ENCODE assay signal across 27 cellular contexts in genomic region chr16:7350801-7351200, GRCh38. TPM values are rescaled to one million over a fixed set of nuclear protein-coding genes. Genes with fewer than 3 reads are reported as not detected.
"Had no signal": no experiment of that assay in that cellular context is flagged by ENCODE, and none has a peak within 500 bp of the region (broad histone marks: within the 10 kb centered on the region; RNA-seq: fewer than 3 reads in every experiment).

No MANE protein-coding gene starts in this region.

- H3K4me1 Mint-ChIP-seq: activated CD4-positive, alpha-beta T cell treated with anti-CD3 and anti-CD28 coated beads for 36 hours; activated naive CD4-positive, alpha-beta T cell treated with anti-CD3 and anti-CD28 coated beads, Interleukin-2, amount 10 ng/mL, durations not matched to agents 7 days and 5 days; activated naive CD8-positive, alpha-beta T cell treated with anti-CD3 and anti-CD28 coated beads for 36 hours had no signal

- H3K27me3 ChIP-seq: adrenal gland had no signal

- H3K27ac Mint-ChIP-seq: activated CD4-positive, alpha-beta T cell treated with anti-CD3 and anti-CD28 coated beads for 36 hours; activated CD8-positive, alpha-beta T cell treated with anti-CD3 and anti-CD28 coated beads for 36 hours; activated naive CD4-positive, alpha-beta T cell treated with anti-CD3 and anti-CD28 coated beads, Interleukin-2, amount 10 ng/mL, durations not matched to agents 7 days and 5 days; activated naive CD8-positive, alpha-beta T cell treated with anti-CD3 and anti-CD28 coated beads for 36 hours; activated T-cell treated with anti-CD3 and anti-CD28 coated beads, Interleukin-2, amount 50 U/mL, for 72 hours; activated T-helper 2 cell treated with anti-CD3 and anti-CD28 coated beads, Interferon-gamma antibody, Interleukin-2, Interleukin-4, amounts not matched to agents 10 μg/mL and 5 μg/mL and 100 μg/mL, durations not matched to agents 14 hours and 24 hours and 36 hours had no signal

- H3K4me3 Mint-ChIP-seq: activated CD4-positive, alpha-beta T cell treated with anti-CD3 and anti-CD28 coated beads for 36 hours; activated CD8-positive, alpha-beta T cell treated with anti-CD3 and anti-CD28 coated beads for 36 hours; activated naive CD4-positive, alpha-beta T cell treated with anti-CD3 and anti-CD28 coated beads, Interleukin-2, amount 10 ng/mL, durations not matched to agents 7 days and 5 days; activated naive CD8-positive, alpha-beta T cell treated with anti-CD3 and anti-CD28 coated beads for 36 hours; activated T-cell treated with anti-CD3 and anti-CD28 coated beads, Interleukin-2, amount 50 U/mL, for 72 hours had no signal

- H3K9ac ChIP-seq: SK-N-SH had no signal

- H3K27ac ChIP-seq: adrenal gland, WERI-Rb-1 had no signal

- H3K27me3 Mint-ChIP-seq: activated CD4-positive, alpha-beta T cell treated with anti-CD3 and anti-CD28 coated beads for 36 hours; activated CD8-positive, alpha-beta T cell treated with anti-CD3 and anti-CD28 coated beads for 36 hours; activated naive CD4-positive, alpha-beta T cell treated with anti-CD3 and anti-CD28 coated beads, Interleukin-2, amount 10 ng/mL, durations not matched to agents 7 days and 5 days; activated naive CD8-positive, alpha-beta T cell treated with anti-CD3 and anti-CD28 coated beads for 36 hours had no signal

- H3K36me3 ChIP-seq: adrenal gland, WERI-Rb-1 had no signal

- H3K36me3 Mint-ChIP-seq: activated naive CD4-positive, alpha-beta T cell treated with anti-CD3 and anti-CD28 coated beads, Interleukin-2, amount 10 ng/mL, durations not matched to agents 7 days and 5 days; activated naive CD8-positive, alpha-beta T cell treated with anti-CD3 and anti-CD28 coated beads for 36 hours had no signal

- H3K9me3 ChIP-seq: adrenal gland, SK-N-SH had no signal

- H3K4me1 ChIP-seq: adrenal gland had no signal

- H3K4me3 ChIP-seq: adrenal gland, K562 had no signal

- DNase-seq: activated CD4-positive, alpha-beta T cell treated with anti-CD3 and anti-CD28 coated beads for 36 hours; activated CD4-positive, alpha-beta T cell treated with anti-CD3 and anti-CD28 coated beads, Interleukin-2, amount 50 U/mL, for 1 hour; activated CD8-positive, alpha-beta memory T cell treated with anti-CD3 and anti-CD28 coated beads, Interleukin-2, amount 50 U/mL, for 4 hours; activated CD8-positive, alpha-beta T cell treated with anti-CD3 and anti-CD28 coated beads for 36 hours; activated gamma-delta T cell treated with Interleukin-2 at 50 U/mL for 16 hours; activated naive CD4-positive, alpha-beta T cell treated with anti-CD3 and anti-CD28 coated beads, Interleukin-2, amount 10 ng/mL, durations not matched to agents 7 days and 5 days; activated naive CD8-positive, alpha-beta T cell treated with anti-CD3 and anti-CD28 coated beads for 36 hours; activated T-cell treated with anti-CD3 and anti-CD28 coated beads, Interleukin-2, amount 50 U/mL, for 72 hours; adrenal gland; anterior cingulate cortex; Karpas-422; NCI-H1436 treated with DMSO at 0.1 percent for 48 hours; NCI-H1930; NCI-H2107; NCI-H226; NCI-H526; NCI-H774; NK-92 treated with Interleukin-12 subunit alpha and Interleukin-12 subunit beta, amount 100 ng/mL, for 24 hours; OCI-M1; RPMI8226; SK-N-SH; T-helper 1 cell; WERI-Rb-1 had no signal

RNA-seq across cellular contexts. Expression of gene RBFOX1, which starts 18.2 kb away (rescaled TPM):
- total RNA-seq: activated CD4-positive, alpha-beta T cell treated with anti-CD3 and anti-CD28 coated beads for 36 hours; activated CD8-positive, alpha-beta T cell treated with anti-CD3 and anti-CD28 coated beads for 36 hours; activated naive CD8-positive, alpha-beta T cell treated with anti-CD3 and anti-CD28 coated beads for 36 hours; activated T-cell treated with anti-CD3 and anti-CD28 coated beads, Interleukin-2, amount 50 U/mL, for 72 hours; activated T-helper 2 cell treated with anti-CD3 and anti-CD28 coated beads, Interferon-gamma antibody, Interleukin-2, Interleukin-4, amounts not matched to agents 10 μg/mL and 5 μg/mL and 100 μg/mL, durations not matched to agents 14 hours and 24 hours and 36 hours; K562; NCI-H460; T-helper 2 cell treated with Interferon-gamma antibody and Interleukin-4, amounts not matched to agents 100 ng/mL and 5 ng/mL, for 36 hours had no signal
- polyA plus RNA-seq: SK-N-SH had no signal
